ENCODE assay signal across 8 cellular contexts in genomic region chr3:26712211-26713026, GRCh38.
DNase-seq lines count a peak whose midpoint lies in the region; ATAC-seq and TF ChIP-seq lines count a peak whose summit lies in the region.

No MANE protein-coding gene starts in this region.

- no peaks in the 10 kb centered on the region for H3K9me3 ChIP-seq in upper lobe of right lung
- no peaks in the 10 kb centered on the region for H3K9me3 ChIP-seq in aorta (ENCODE audit: control insufficient read depth, low read length)

- H3K27me3 ChIP-seq in upper lobe of right lung (no peaks in the 10 kb centered on the region), aorta (ENCODE audit: control insufficient read depth in 1 of 2, insufficient read depth in 2 of 2, low read length in 1 of 2) (no peaks in the 10 kb centered on the region)

- H3K27ac ChIP-seq in 22Rv1 (no peak overlapping the region), upper lobe of right lung (no peak overlapping the region), aorta (ENCODE audit: low read depth in 1 of 2, low read length in 2 of 2) (no peak overlapping the region)

- intact Hi-C loops in upper lobe of right lung (cut with DNase I): no loop called here
- intact Hi-C loops in aorta (cut with DNase I): loop anchor here (2.0 to 10.0 kb wide), 4 partner anchors 870 to 1070 kb away; no protein-coding TSS in a partner anchor

- no peaks in the 10 kb centered on the region for H3K4me1 ChIP-seq in upper lobe of right lung
- no peaks in the 10 kb centered on the region for H3K4me1 ChIP-seq in aorta (ENCODE audit: control insufficient read depth in 1 of 2, insufficient read depth in 2 of 2, low read length in 2 of 2)

- 47 to 49% methylated on average over 5 of the region's 5 CpGs for WGBS in aorta, 2 donors

- H3K36me3 ChIP-seq in upper lobe of right lung (no peaks in the 10 kb centered on the region), aorta (ENCODE audit: control insufficient read depth in 1 of 2, insufficient read depth in 2 of 2, low read length in 1 of 2) (no peaks in the 10 kb centered on the region)

- no peak for TF ChIP-seq POLR2A in NB4 (IDR thresholded peaks at IDR 0.05; ENCODE audit: extremely low read depth, insufficient read length)

- ATAC-seq in HG02610 (IDR thresholded peaks at IDR 0.05; ENCODE audit: unreplicated experiment) (peak; percentile 79), upper lobe of right lung (peak; percentile 53), aorta (ENCODE audit: low FRiP score) (no peak)

- H3K4me3 ChIP-seq in NB4 (ENCODE audit: low read depth, low read length) (no peak overlapping the region), upper lobe of right lung (no peak overlapping the region), aorta (ENCODE audit: low read length in 2 of 2) (no peak overlapping the region)

- DNase-seq in NB4 (ENCODE audit: low read depth): peak; percentile 50
- peak; percentile 0 for DNase-seq in amniotic epithelial cell (ENCODE audit: low read depth)
- DNase-seq in iPS-NIHi11 (ENCODE audit: low spot score): peak; percentile 72
- no peak for DNase-seq in upper lobe of right lung
- DNase-seq in aorta: no peak

- TF ChIP-seq CTCF in 22Rv1 (IDR thresholded peaks at IDR 0.05) (peak; percentile 79), GM12873 (IDR thresholded peaks at IDR 0.05; ENCODE audit: insufficient read depth, low read depth, low read length, missing control alignments) (peak; percentile 61), NB4 (IDR thresholded peaks at IDR 0.05; ENCODE audit: low read depth, low read length) (peak; percentile 37), upper lobe of right lung (IDR thresholded peaks at IDR 0.05) (peak; percentile 65)

Comparison
In these comparisons a context has a peak if more than half of its experiments do, and no peak if none do; other contexts are left out.
1. DNase-seq: peak in NB4 (single experiment), amniotic epithelial cell (single experiment) and iPS-NIHi11 (single experiment); none in upper lobe of right lung (single experiment) and aorta (0 of 2).
2. Peak in every context shown above with its lines, with median percentiles within 50 percentile points of each other: CTCF ChIP-seq.